Comparison of ENCODE assay signal across 22 cellular contexts in the genomic region with DNA sequence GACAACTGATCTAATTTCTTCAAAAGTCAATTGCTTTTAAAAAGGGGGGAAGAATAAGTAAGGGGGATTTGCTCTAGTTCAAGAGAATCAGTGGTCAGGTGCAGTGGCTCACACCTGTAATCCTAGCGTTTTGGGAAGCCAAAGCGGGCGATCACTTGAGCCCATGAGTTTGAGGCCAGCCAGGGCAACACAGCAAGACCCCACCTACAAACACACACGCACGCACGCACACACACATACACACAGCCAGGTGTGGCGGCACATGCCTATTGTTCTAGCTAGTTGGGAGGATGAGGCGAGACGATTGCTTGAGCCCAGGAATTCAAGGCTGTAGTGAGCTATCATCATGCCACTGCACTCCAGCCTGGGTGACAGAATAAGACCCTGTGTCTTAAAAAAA.
"Had no signal": no experiment of that assay in that cellular context is flagged by ENCODE, and none has a peak within 500 bp of the region (broad histone marks: within the 10 kb centered on the region; RNA-seq: fewer than 3 reads in every experiment).

No MANE protein-coding gene starts in this region.

- H3K9me3 Mint-ChIP-seq: effector memory CD8-positive, alpha-beta T cell; natural killer cell; stimulated activated naive CD8-positive, alpha-beta T cell treated with anti-CD3 and anti-CD28 coated beads, Interleukin-15, amount 100 ng/mL, for 72 hours had no signal

- H3K27ac ChIP-seq: lower lobe of right lung, neutrophil, pancreas, right atrium auricular region, sigmoid colon, skin epidermis, spleen, suprapubic skin, upper lobe of right lung, uterus had no signal

- H3K9me3 ChIP-seq: lower lobe of right lung, neutrophil, pancreas, right atrium auricular region, sigmoid colon, spleen, suprapubic skin, transverse colon, upper lobe of right lung, uterus had no signal

- H3K27me3 Mint-ChIP-seq: effector memory CD8-positive, alpha-beta T cell; stimulated activated naive CD8-positive, alpha-beta T cell treated with anti-CD3 and anti-CD28 coated beads, Interleukin-15, amount 100 ng/mL, for 72 hours had no signal

- H3K4me1 ChIP-seq: lower lobe of right lung, pancreas, right atrium auricular region, sigmoid colon, suprapubic skin, upper lobe of right lung, uterus had no signal

- H3K27me3 ChIP-seq: neutrophil, pancreas, right atrium auricular region, sigmoid colon, spleen, suprapubic skin, transverse colon, upper lobe of right lung, uterus had no signal

- H3K27ac Mint-ChIP-seq: stimulated activated naive CD8-positive, alpha-beta T cell treated with anti-CD3 and anti-CD28 coated beads, Interleukin-15, amount 100 ng/mL, for 72 hours had no signal

- DNase-seq: cortex of kidney; effector memory CD8-positive, alpha-beta T cell; head of caudate nucleus; left ventricle myocardium superior; lower lobe of right lung; natural killer cell; pancreas; sigmoid colon; spleen; stimulated activated CD4-positive, alpha-beta T cell treated with anti-CD3 and anti-CD28 coated beads, Interleukin-2, amount 100 ng/mL, for 48 hours; stimulated activated naive CD4-positive, alpha-beta T cell; stimulated activated naive CD8-positive, alpha-beta T cell treated with anti-CD3 and anti-CD28 coated beads, Interleukin-15, amount 100 ng/mL, for 72 hours; transverse colon; upper lobe of right lung; uterus had no signal

- H3K4me3 Mint-ChIP-seq: effector memory CD8-positive, alpha-beta T cell; natural killer cell; stimulated activated naive CD8-positive, alpha-beta T cell treated with anti-CD3 and anti-CD28 coated beads, Interleukin-15, amount 100 ng/mL, for 72 hours had no signal

- FAIRE-seq: endometrium, frontal cortex, keratinocyte, pancreas had no signal

- H3K36me3 ChIP-seq: uterus had no signal

- ATAC-seq: effector memory CD8-positive, alpha-beta T cell; left ventricle myocardium superior; lower lobe of right lung; natural killer cell; pancreas; stimulated activated naive CD8-positive, alpha-beta T cell treated with anti-CD3 and anti-CD28 coated beads, Interleukin-15, amount 100 ng/mL, for 72 hours; upper lobe of right lung had no signal

- H3K4me3 ChIP-seq: lower lobe of right lung, pancreas, right atrium auricular region, sigmoid colon, skin epidermis, spleen, suprapubic skin, transverse colon, upper lobe of right lung, uterus had no signal
